1 cellular context compared by ENCODE assay signal in genomic region chr9:89548210-89548609, GRCh38.
TF ChIP-seq lines count a peak whose summit lies in the region.

No MANE protein-coding gene starts in this region.

TF ChIP-seq in SK-N-SH, 30 proteins besides CTCF, POLR2A, EP300 and RAD21 (continued from another document):
- TF ChIP-seq REST (IDR thresholded peaks at IDR 0.05; ENCODE audit: low read depth, low read length) (no peak), GABPA (IDR thresholded peaks at IDR 0.05; ENCODE audit: low read depth) (no peak)
